Comparison of ENCODE assay signal across 9 cellular contexts in the genomic region with DNA sequence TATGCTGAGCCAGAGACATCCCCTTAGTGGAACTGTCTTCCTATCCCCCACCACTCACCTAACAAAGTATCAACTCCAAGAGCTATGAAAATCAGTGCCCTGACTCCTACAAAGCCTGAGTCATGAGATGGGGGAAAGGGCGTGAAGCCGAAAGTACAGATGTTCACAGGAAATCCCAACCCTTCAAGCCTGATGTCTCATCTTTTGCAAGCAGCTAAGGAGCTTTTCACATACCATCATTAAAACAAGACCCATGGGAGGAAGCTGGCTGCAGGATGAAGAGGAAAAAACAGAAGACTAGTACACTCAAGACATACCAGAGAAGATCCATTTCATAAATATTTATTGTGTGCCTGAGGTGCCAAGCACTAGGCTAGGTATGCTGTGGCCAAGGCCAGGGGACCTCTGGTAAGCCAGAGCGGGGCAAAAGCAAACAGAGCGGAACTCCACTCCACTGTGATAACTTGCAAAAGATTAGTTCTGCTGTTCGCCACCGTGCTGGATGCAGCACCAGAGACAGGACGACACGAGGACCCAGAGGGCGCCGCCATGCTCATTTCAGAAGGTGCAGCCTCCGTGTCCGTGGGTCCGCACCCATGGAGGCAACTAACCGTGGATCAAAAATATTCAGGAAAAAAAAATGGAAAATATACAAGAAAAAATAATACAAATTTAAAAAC. TPM values are rescaled to one million over a fixed set of nuclear protein-coding genes. Genes with fewer than 3 reads are reported as not detected.
DNase-seq lines count a peak whose midpoint lies in the region; ATAC-seq and TF ChIP-seq lines count a peak whose summit lies in the region.
"Had no signal": no experiment of that assay in that cellular context is flagged by ENCODE, and none has a peak within 500 bp of the region (broad histone marks: within the 10 kb centered on the region; RNA-seq: fewer than 3 reads in every experiment).

No MANE protein-coding gene starts in this region.

- peaks cover 7 to 45% of the 10 kb centered on the region in 2 donors for H3K4me1 ChIP-seq in left lung
- H3K4me1 ChIP-seq in upper lobe of right lung, result peaks cover 41% of the 10 kb centered on the region

- no peak overlapping the region for H3K4me3 ChIP-seq in left lung
- H3K4me3 ChIP-seq in upper lobe of right lung, result no peak overlapping the region

- peak overlapping the region; percentile 90 for H3K27ac Mint-ChIP-seq in activated T-cell treated with anti-CD3 and anti-CD28 coated beads, Interleukin-2, amount 50 U/mL, for 72 hours
- H3K27ac Mint-ChIP-seq in stimulated activated memory B cell treated with anti-CD40 and anti-IgM and Interleukin-4, amounts not matched to agents 10 μg/mL and 1 μg/mL and 100 μg/mL, for 72 hours, result no peak overlapping the region

- H3K4me1 Mint-ChIP-seq in activated T-cell treated with anti-CD3 and anti-CD28 coated beads, Interleukin-2, amount 50 U/mL, for 72 hours (ENCODE audit: low read depth), result peaks cover 35% of the 10 kb centered on the region
- H3K4me1 Mint-ChIP-seq in stimulated activated memory B cell treated with anti-CD40 and anti-IgM and Interleukin-4, amounts not matched to agents 10 μg/mL and 1 μg/mL and 100 μg/mL, for 72 hours, result peaks cover 22% of the 10 kb centered on the region

- no peaks in the 10 kb centered on the region for H3K27me3 ChIP-seq in left lung
- no peaks in the 10 kb centered on the region for H3K27me3 ChIP-seq in upper lobe of right lung

- DNase-seq in activated T-cell treated with anti-CD3 and anti-CD28 coated beads, Interleukin-2, amount 50 U/mL, for 72 hours, result no peak
- DNase-seq in activated T-cell treated with anti-CD3 and anti-CD28 coated beads for 4 hours (no peak), astrocyte of the hippocampus (ENCODE audit: low read depth, low spot score) (peak; percentile 50), left lung (no peak), upper lobe of right lung (no peak)
- DNase-seq: CD4-positive, alpha-beta memory T cell had no signal

- no peaks in the 10 kb centered on the region for H3K9me3 ChIP-seq in left lung
- H3K9me3 ChIP-seq in upper lobe of right lung, result no peaks in the 10 kb centered on the region

- H3K27ac ChIP-seq in left lung, result peak overlapping the region; percentile 49 to 83
- peak overlapping the region; percentile 26 for H3K27ac ChIP-seq in upper lobe of right lung

- H3K27me3 Mint-ChIP-seq in activated T-cell treated with anti-CD3 and anti-CD28 coated beads, Interleukin-2, amount 50 U/mL, for 72 hours (ENCODE audit: low read depth), result no peaks in the 10 kb centered on the region
- no peaks in the 10 kb centered on the region for H3K27me3 Mint-ChIP-seq in stimulated activated memory B cell treated with anti-CD40 and anti-IgM and Interleukin-4, amounts not matched to agents 10 μg/mL and 1 μg/mL and 100 μg/mL, for 72 hours

- peak overlapping the region in 1 of 2 donors; percentile 9 for H3K4me3 Mint-ChIP-seq in activated T-cell treated with anti-CD3 and anti-CD28 coated beads, Interleukin-2, amount 50 U/mL, for 72 hours
- H3K4me3 Mint-ChIP-seq in stimulated activated memory B cell treated with anti-CD40 and anti-IgM and Interleukin-4, amounts not matched to agents 10 μg/mL and 1 μg/mL and 100 μg/mL, for 72 hours, result no peak overlapping the region
- H3K4me3 Mint-ChIP-seq: CD4-positive, alpha-beta memory T cell had no signal

- H3K9me3 Mint-ChIP-seq in activated T-cell treated with anti-CD3 and anti-CD28 coated beads, Interleukin-2, amount 50 U/mL, for 72 hours, result no peaks in the 10 kb centered on the region
- H3K9me3 Mint-ChIP-seq in stimulated activated memory B cell treated with anti-CD40 and anti-IgM and Interleukin-4, amounts not matched to agents 10 μg/mL and 1 μg/mL and 100 μg/mL, for 72 hours, result no peaks in the 10 kb centered on the region

- no peak for TF ChIP-seq CTCF in left lung (IDR thresholded peaks at IDR 0.05)
- TF ChIP-seq CTCF in upper lobe of right lung (IDR thresholded peaks at IDR 0.05), result no peak

- H3K36me3 ChIP-seq in left lung (no peaks in the 10 kb centered on the region), upper lobe of right lung (no peaks in the 10 kb centered on the region)

- ATAC-seq in activated T-cell treated with anti-CD3 and anti-CD28 coated beads, Interleukin-2, amount 50 U/mL, for 72 hours (replicated peaks in 1 of 2), result no peak
- ATAC-seq in left lung (no peak), upper lobe of right lung (no peak), HG03097 (IDR thresholded peaks at IDR 0.05; ENCODE audit: low FRiP score, unreplicated experiment) (no peak), GM18873 (IDR thresholded peaks at IDR 0.05; ENCODE audit: low FRiP score, unreplicated experiment) (no peak)
- ATAC-seq in stimulated activated memory B cell treated with anti-CD40 and anti-IgM and Interleukin-4, amounts not matched to agents 10 μg/mL and 1 μg/mL and 100 μg/mL, for 72 hours, result no peak

- intact Hi-C loops in left lung (cut with DNase I) (no loop called here), upper lobe of right lung (cut with DNase I) (no loop called here)

- no peaks in the 10 kb centered on the region for H3K36me3 Mint-ChIP-seq in activated T-cell treated with anti-CD3 and anti-CD28 coated beads, Interleukin-2, amount 50 U/mL, for 72 hours (ENCODE audit: insufficient read depth in 2 of 2)
- H3K36me3 Mint-ChIP-seq in stimulated activated memory B cell treated with anti-CD40 and anti-IgM and Interleukin-4, amounts not matched to agents 10 μg/mL and 1 μg/mL and 100 μg/mL, for 72 hours, result peaks cover 5% of the 10 kb centered on the region

RNA-seq across cellular contexts. Expression of gene MNT, which starts 4.5 kb away (rescaled TPM):
- total RNA-seq in activated T-cell treated with anti-CD3 and anti-CD28 coated beads, Interleukin-2, amount 50 U/mL, for 72 hours, result 10 to 100 TPM; 23.8 to 24.3 TPM
- 10 to 100 TPM; 19.7 to 31.9 TPM for total RNA-seq in left lung
- total RNA-seq in upper lobe of right lung, result 32.7 TPM
